In the genomic region with DNA sequence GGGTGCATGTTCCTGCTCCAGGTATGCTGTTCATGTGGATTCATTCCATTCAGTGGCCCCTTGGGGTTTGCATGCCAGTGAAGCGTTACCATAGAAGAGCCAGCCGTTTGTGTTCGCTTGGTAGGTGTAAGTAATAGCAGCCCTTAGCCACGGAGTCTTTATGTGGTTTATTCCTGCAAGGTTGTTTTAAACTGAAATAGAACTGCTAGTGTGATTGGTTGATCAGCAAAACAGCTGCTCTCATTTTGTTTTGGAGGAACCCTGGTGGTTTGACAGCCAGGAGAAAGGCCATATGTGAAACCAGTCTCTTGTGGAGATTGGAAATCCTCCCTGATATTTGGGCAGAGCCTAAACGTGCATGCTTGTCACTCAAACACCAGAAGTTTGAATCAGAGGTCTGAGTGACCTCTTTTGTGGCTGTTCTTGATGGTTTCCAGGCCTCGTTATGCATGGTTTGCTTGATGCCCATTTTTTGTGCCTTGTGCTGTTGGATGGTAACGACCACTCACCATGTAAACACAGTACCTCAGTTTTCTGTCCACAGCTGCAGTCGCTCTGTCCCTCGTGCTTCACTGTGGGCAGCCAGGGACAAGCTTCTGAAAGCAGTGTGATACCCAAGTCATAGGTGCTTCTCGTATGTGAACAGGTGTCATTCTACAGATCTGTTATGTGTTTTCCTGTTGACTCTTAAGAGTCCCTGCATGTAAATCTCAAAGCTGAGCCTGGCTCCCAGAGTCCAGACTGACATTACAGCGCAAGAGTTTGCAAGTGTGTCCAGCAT, we compare ENCODE assay signal across 1 cellular context.
A peak's percentile ranks its signal among the peaks of the same experiment; 100 is the strongest.
TF ChIP-seq lines count a peak whose summit lies in the region.

No MANE protein-coding gene starts in this region.

TF ChIP-seq in GM12878, 131 proteins besides CTCF, POLR2A, EP300 and RAD21 (continued from another document):
- TF ChIP-seq, protein P1, sequence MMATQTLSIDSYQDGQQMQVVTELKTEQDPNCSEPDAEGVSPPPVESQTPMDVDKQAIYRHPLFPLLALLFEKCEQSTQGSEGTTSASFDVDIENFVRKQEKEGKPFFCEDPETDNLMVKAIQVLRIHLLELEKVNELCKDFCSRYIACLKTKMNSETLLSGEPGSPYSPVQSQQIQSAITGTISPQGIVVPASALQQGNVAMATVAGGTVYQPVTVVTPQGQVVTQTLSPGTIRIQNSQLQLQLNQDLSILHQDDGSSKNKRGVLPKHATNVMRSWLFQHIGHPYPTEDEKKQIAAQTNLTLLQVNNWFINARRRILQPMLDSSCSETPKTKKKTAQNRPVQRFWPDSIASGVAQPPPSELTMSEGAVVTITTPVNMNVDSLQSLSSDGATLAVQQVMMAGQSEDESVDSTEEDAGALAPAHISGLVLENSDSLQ (IDR thresholded peaks at IDR 0.05) = peak; percentile 88
- TF ChIP-seq PBX3 (IDR thresholded peaks at IDR 0.05; ENCODE audit: insufficient replicate concordance, low read depth, low read length) = peak; percentile 30
